Comparison of ENCODE assay signal across 8 cellular contexts in the genomic region with DNA sequence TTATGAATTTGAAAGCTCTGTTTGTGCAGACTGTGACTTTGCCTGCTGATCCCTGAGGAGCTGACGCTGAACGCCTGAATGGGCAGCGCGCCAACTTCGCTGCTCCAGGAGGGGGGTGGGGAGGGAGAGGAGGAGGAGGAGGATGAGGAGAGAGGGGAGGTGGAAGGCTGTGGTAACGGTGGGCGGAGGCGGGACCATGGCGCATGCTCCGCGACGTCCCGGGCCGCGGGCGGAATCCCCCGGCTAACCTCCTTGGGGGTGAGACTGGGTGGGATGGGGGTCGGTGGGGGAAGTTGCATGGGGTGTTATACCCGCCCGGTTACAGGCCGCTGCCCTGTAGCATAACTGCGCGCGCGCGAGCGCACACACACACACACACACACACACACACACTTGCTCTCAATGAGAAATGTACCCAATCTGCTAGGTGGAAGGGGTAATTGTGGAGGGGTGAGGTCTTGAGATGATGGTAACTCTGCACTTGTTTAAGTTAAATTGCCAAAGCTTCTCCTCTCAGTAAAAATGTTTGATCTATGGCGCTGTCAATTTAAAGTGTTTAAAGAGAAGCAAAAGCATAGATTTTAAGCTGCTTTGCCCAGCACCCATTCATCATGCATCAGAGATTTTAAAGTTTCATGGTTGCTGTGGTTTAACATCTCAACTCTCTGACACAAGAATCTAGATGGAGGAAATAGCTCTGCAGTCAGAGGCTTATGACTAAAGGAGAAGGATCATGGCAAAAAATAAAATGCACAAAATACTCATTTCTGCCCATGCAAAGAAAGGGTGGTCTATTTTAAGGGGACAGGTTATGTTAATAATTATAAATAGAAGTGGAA.
DNase-seq lines count a peak whose midpoint lies in the region; ATAC-seq and TF ChIP-seq lines count a peak whose summit lies in the region.

No MANE protein-coding gene starts in this region.

- DNase-seq in GM13976 (ENCODE audit: low spot score) (peak; percentile 85), HFF-Myc (ENCODE audit: extremely low read depth, low read depth) (no peak), NCI-H510A (lab: John Stamatoyannopoulos, UW) (peak; percentile 66), left ventricle myocardium inferior (peak; percentile 55), NCI-H226 (no peak), 8988T (no peak)
- DNase-seq in activated naive CD8-positive, alpha-beta T cell treated with anti-CD3 and anti-CD28 coated beads, Interleukin-2, amount 10 ng/mL, durations not matched to agents 7 days and 5 days = peak; percentile 62

- H3K27ac Mint-ChIP-seq in activated naive CD8-positive, alpha-beta T cell treated with anti-CD3 and anti-CD28 coated beads, Interleukin-2, amount 10 ng/mL, durations not matched to agents 7 days and 5 days = peak overlapping the region; percentile 63

- POLR2A ChIA-PET in activated naive CD8-positive, alpha-beta T cell treated with anti-CD3 and anti-CD28 coated beads, Interleukin-2, amount 10 ng/mL, durations not matched to agents 7 days and 5 days (lab: Charles Lee) = interaction anchor here (0.6 kb wide), 1 partner anchor 78 kb away, joined by 3 read pairs; no protein-coding TSS in a partner anchor

- H3K4me3 ChIP-seq in HFF-Myc (replicated peaks; ENCODE audit: low read depth, low read length) = peak overlapping the region; percentile 41
- H3K4me3 ChIP-seq in left ventricle myocardium inferior = peak overlapping the region; percentile 71
- peak overlapping the region; percentile 62 for H3K4me3 ChIP-seq in parathyroid adenoma (ENCODE audit: low read depth, low read length)

- H3K27me3 Mint-ChIP-seq in activated naive CD8-positive, alpha-beta T cell treated with anti-CD3 and anti-CD28 coated beads, Interleukin-2, amount 10 ng/mL, durations not matched to agents 7 days and 5 days = peaks cover 10% of the 10 kb centered on the region

- H3K4me1 ChIP-seq in left ventricle myocardium inferior (peaks cover 14% of the 10 kb centered on the region), parathyroid adenoma (no peaks in the 10 kb centered on the region)

- no peaks in the 10 kb centered on the region for H3K36me3 Mint-ChIP-seq in activated naive CD8-positive, alpha-beta T cell treated with anti-CD3 and anti-CD28 coated beads, Interleukin-2, amount 10 ng/mL, durations not matched to agents 7 days and 5 days

- H2AFZ ChIP-seq in parathyroid adenoma = no peak overlapping the region

- no peaks in the 10 kb centered on the region for H3K9me3 Mint-ChIP-seq in activated naive CD8-positive, alpha-beta T cell treated with anti-CD3 and anti-CD28 coated beads, Interleukin-2, amount 10 ng/mL, durations not matched to agents 7 days and 5 days

- peak overlapping the region; percentile 75 for H3K4me3 Mint-ChIP-seq in activated naive CD8-positive, alpha-beta T cell treated with anti-CD3 and anti-CD28 coated beads, Interleukin-2, amount 10 ng/mL, durations not matched to agents 7 days and 5 days

- peak overlapping the region; percentile 73 for H3K4me2 ChIP-seq in parathyroid adenoma (ENCODE audit: low read length)

- TF ChIP-seq CTCF in GM13976 (IDR thresholded peaks at IDR 0.05; ENCODE audit: borderline replicate concordance, control extremely low read depth, extremely low read depth, insufficient read depth, missing control alignments) (no peak), HFF-Myc (IDR thresholded peaks at IDR 0.05; ENCODE audit: low read depth, low read length, missing control alignments) (no peak), left ventricle myocardium inferior (IDR thresholded peaks at IDR 0.05; ENCODE audit: borderline replicate concordance) (no peak), parathyroid adenoma (IDR thresholded peaks at IDR 0.05) (no peak)

- H3K4me1 Mint-ChIP-seq in activated naive CD8-positive, alpha-beta T cell treated with anti-CD3 and anti-CD28 coated beads, Interleukin-2, amount 10 ng/mL, durations not matched to agents 7 days and 5 days = peaks cover 14% of the 10 kb centered on the region

- peak; percentile 77 for ATAC-seq in activated naive CD8-positive, alpha-beta T cell treated with anti-CD3 and anti-CD28 coated beads, Interleukin-2, amount 10 ng/mL, durations not matched to agents 7 days and 5 days (ENCODE audit: low read depth)

- peaks cover 26% of the 10 kb centered on the region for H3K27me3 ChIP-seq in left ventricle myocardium inferior (ENCODE audit: low read depth)
- no peaks in the 10 kb centered on the region for H3K27me3 ChIP-seq in parathyroid adenoma (ENCODE audit: control insufficient read depth, insufficient read depth, low read length)

- H3K36me3 ChIP-seq in left ventricle myocardium inferior (no peaks in the 10 kb centered on the region), parathyroid adenoma (ENCODE audit: control insufficient read depth, insufficient read depth, low read length) (no peaks in the 10 kb centered on the region)

- H3K9me3 ChIP-seq in left ventricle myocardium inferior (replicated peaks) (no peaks in the 10 kb centered on the region), parathyroid adenoma (ENCODE audit: control insufficient read depth, low read length) (no peaks in the 10 kb centered on the region)

- H3K27ac ChIP-seq in left ventricle myocardium inferior (replicated peaks) (no peak overlapping the region), parathyroid adenoma (no peak overlapping the region)

- H3K79me2 ChIP-seq in parathyroid adenoma = no peaks in the 10 kb centered on the region

- intact Hi-C loops in left ventricle myocardium inferior (cut with micrococcal nuclease) = no loop called here

- H3K9ac ChIP-seq in parathyroid adenoma = no peak overlapping the region

- in situ Hi-C loops in GM13976 (cut with MboI; ENCODE audit: low sequenced_read_pairs, unreplicated experiment) = loop anchor here (25.0 kb wide), 1 partner anchor 410 kb away; no protein-coding TSS in a partner anchor

Comparison
In these comparisons a context has a peak if more than half of its experiments do, and no peak if none do; other contexts are left out.
1. DNase-seq: peak in GM13976 (single experiment), NCI-H510A (single experiment), activated naive CD8-positive, alpha-beta T cell treated with anti-CD3 and anti-CD28 coated beads, Interleukin-2, amount 10 ng/mL, durations not matched to agents 7 days and 5 days (single experiment) and left ventricle myocardium inferior (single experiment); none in HFF-Myc (single experiment), NCI-H226 (single experiment) and 8988T (single experiment).
2. Peak in every context shown above with its lines, with median percentiles within 50 percentile points of each other: H3K4me3 ChIP-seq.